ENCODE assay signal across 25 cellular contexts in the genomic region with DNA sequence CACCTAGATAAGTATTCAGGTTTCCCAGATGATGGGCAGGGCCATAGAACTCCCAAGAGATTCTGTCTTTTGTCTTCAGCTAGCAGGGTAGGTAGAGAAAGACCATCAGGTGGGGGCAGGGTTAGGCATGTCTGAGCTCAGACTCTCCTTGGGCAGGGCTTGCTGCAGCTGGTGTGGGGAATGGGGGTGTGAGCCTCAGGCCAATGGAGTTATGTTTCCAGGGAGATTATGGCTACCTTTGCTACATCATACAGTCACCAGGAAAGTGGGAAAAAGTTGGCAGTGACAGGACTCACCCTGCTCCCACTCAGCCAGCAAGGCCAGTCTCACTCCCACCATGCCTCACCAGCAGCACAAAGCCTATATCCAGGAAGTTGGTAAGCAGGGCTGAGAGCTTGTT.
DNase-seq lines count a peak whose midpoint lies in the region; TF ChIP-seq lines count a peak whose summit lies in the region.
"Had no signal": no experiment of that assay in that cellular context is flagged by ENCODE, and none has a peak within 500 bp of the region (broad histone marks: within the 10 kb centered on the region; RNA-seq: fewer than 3 reads in every experiment).

No MANE protein-coding gene starts in this region.

- no peak overlapping the region for H3K4me2 ChIP-seq in neuronal stem cell (ENCODE audit: insufficient read depth, low read length, poor library complexity, severe bottlenecking)

- no peak overlapping the region for H2BK15ac ChIP-seq in neuronal stem cell (ENCODE audit: low read length)

- no peak overlapping the region for H3K4me3 ChIP-seq in neuronal stem cell (ENCODE audit: low read length in 2 of 2)
- no peak overlapping the region for H3K4me3 ChIP-seq in uterus
- H3K4me3 ChIP-seq: BLaER1 treated with 17β-estradiol and CSF1 and Interleukin-3, amounts not matched to agents 10 nM and 100 nM; SK-N-MC had no signal

- H2AK5ac ChIP-seq in neuronal stem cell (ENCODE audit: low read depth, low read length), result no peak overlapping the region

- H3K27ac ChIP-seq in neuronal stem cell (replicated peaks; ENCODE audit: low read length) (no peak overlapping the region), uterus (no peak overlapping the region)
- H3K27ac ChIP-seq: 22Rv1; BLaER1 treated with 17β-estradiol and CSF1 and Interleukin-3, amounts not matched to agents 10 nM and 100 nM; HL-60; SK-N-MC had no signal

- H2BK120ac ChIP-seq in neuronal stem cell (ENCODE audit: low read depth, low read length), result no peak overlapping the region

- no peak overlapping the region for H3K14ac ChIP-seq in neuronal stem cell (ENCODE audit: low read length)

- H3K18ac ChIP-seq in neuronal stem cell (ENCODE audit: low read length), result no peak overlapping the region

- H3K4me1 ChIP-seq in neuronal stem cell (ENCODE audit: control insufficient read depth in 2 of 2, insufficient read depth in 1 of 2, low read depth in 1 of 2, low read length in 2 of 2), result no peaks in the 10 kb centered on the region
- no peaks in the 10 kb centered on the region for H3K4me1 ChIP-seq in uterus
- H3K4me1 ChIP-seq: Caco-2 had no signal

- peak; percentile 13 for DNase-seq in DMS 273 (lab: John Stamatoyannopoulos, UW; ENCODE audit: unreplicated experiment)
- DNase-seq in DMS 273 treated with DMSO at 0.1 percent for 48 hours (lab: John Stamatoyannopoulos, UW), result no peak
- peak; percentile 9 for DNase-seq in NCI-H2171 (lab: John Stamatoyannopoulos, UW)
- DNase-seq in neuronal stem cell (ENCODE audit: low spot score), result no peak
- no peak for DNase-seq in uterus
- no peak for DNase-seq in anterior cingulate cortex (lab: John Stamatoyannopoulos, UW)
- DNase-seq in kidney glomerular epithelial cell (lab: John Stamatoyannopoulos, UW), result no peak
- DNase-seq: ACHN; Caco-2; CD4-positive, alpha-beta memory T cell; DMS53; KBM-7; NCI-H1092; NCI-H146; NCI-H2029 treated with DMSO at 0.1 percent for 48 hours; NCI-H82; OCI-M1; SHP77; SW 1271; T-helper 17 cell had no signal

- intact Hi-C loops in uterus (cut with DNase I; ENCODE audit: low total_unique reads), result no loop called here

- TF ChIP-seq POLR2A in Raji (IDR thresholded peaks at IDR 0.05; ENCODE audit: insufficient read depth, low read depth, low read length) (peak; percentile 14; the same call in 1 of the 2 replicates), uterus (IDR thresholded peaks at IDR 0.05) (no peak)

- H2BK5ac ChIP-seq in neuronal stem cell (ENCODE audit: low read length), result no peak overlapping the region

- H4K91ac ChIP-seq in neuronal stem cell (ENCODE audit: low read depth, low read length, poor library complexity), result no peak overlapping the region

- H2AFZ ChIP-seq in neuronal stem cell (ENCODE audit: low read length), result peak overlapping the region; percentile 49

- no peak overlapping the region for H3K4ac ChIP-seq in neuronal stem cell (ENCODE audit: low read length)

- no peak overlapping the region for H4K8ac ChIP-seq in neuronal stem cell (ENCODE audit: low read depth, low read length)

- H3K27me3 ChIP-seq in neuronal stem cell (ENCODE audit: control insufficient read depth in 3 of 3, insufficient read depth in 3 of 3, low read depth in 1 of 3, low read length in 3 of 3) (no peaks in the 10 kb centered on the region), uterus (no peaks in the 10 kb centered on the region)
- H3K27me3 ChIP-seq: BLaER1 treated with 17β-estradiol and CSF1 and Interleukin-3, amounts not matched to agents 10 nM and 100 nM had no signal

- H3K79me1 ChIP-seq in neuronal stem cell (ENCODE audit: low read depth, low read length), result no peaks in the 10 kb centered on the region

- no peaks in the 10 kb centered on the region for H3K9me3 ChIP-seq in neuronal stem cell (replicated peaks in 1 of 2; ENCODE audit: control insufficient read depth in 2 of 2, insufficient read depth in 1 of 2, low read depth in 1 of 2, low read length in 2 of 2)
- peaks cover 0 to 3% of the 10 kb centered on the region in 2 donors for H3K9me3 ChIP-seq in uterus
- H3K9me3 ChIP-seq: Caco-2 had no signal

- no peak overlapping the region for H3K23ac ChIP-seq in neuronal stem cell (ENCODE audit: low read depth, low read length, poor library complexity)

- H2BK12ac ChIP-seq in neuronal stem cell (ENCODE audit: low read length), result no peak overlapping the region

- no peak overlapping the region for H3K9ac ChIP-seq in neuronal stem cell (ENCODE audit: low read depth, low read length, poor library complexity)
- H3K9ac ChIP-seq: BLaER1 treated with 17β-estradiol and CSF1 and Interleukin-3, amounts not matched to agents 10 nM and 100 nM had no signal

- no peaks in the 10 kb centered on the region for H3K36me3 ChIP-seq in neuronal stem cell (replicated peaks in 1 of 2; ENCODE audit: control insufficient read depth in 2 of 2, insufficient read depth in 2 of 2, low read length in 2 of 2)
- no peaks in the 10 kb centered on the region for H3K36me3 ChIP-seq in uterus
- H3K36me3 ChIP-seq: BLaER1 treated with 17β-estradiol and CSF1 and Interleukin-3, amounts not matched to agents 10 nM and 100 nM had no signal

- no peak for TF ChIP-seq CTCF in uterus (IDR thresholded peaks at IDR 0.05)

Comparison
In these comparisons a context has a peak if more than half of its experiments do, and no peak if none do; other contexts are left out.
1. DNase-seq: peak in DMS 273 (single experiment) and NCI-H2171 (single experiment); none in DMS 273 treated with DMSO at 0.1 percent for 48 hours (single experiment), neuronal stem cell (single experiment), uterus (0 of 2), anterior cingulate cortex (0 of 58) and kidney glomerular epithelial cell (single experiment).